ENCODE assay signal across 16 cellular contexts in genomic region chr20:62696431-62696957, GRCh38. TPM values are rescaled to one million over a fixed set of nuclear protein-coding genes. Genes with fewer than 3 reads are reported as not detected.
DNase-seq lines count a peak whose midpoint lies in the region; ATAC-seq and TF ChIP-seq lines count a peak whose summit lies in the region.
"Had no signal": no experiment of that assay in that cellular context is flagged by ENCODE, and none has a peak within 500 bp of the region (broad histone marks: within the 10 kb centered on the region; RNA-seq: fewer than 3 reads in every experiment).

No MANE protein-coding gene starts in this region.

- H4K91ac ChIP-seq in neuronal stem cell (ENCODE audit: low read depth, low read length, poor library complexity) = no peak overlapping the region

- POLR2A ChIA-PET in PC-9 (lab: Charles Lee; ENCODE audit: unreplicated experiment) = no interaction called here

- no peaks in the 10 kb centered on the region for H3K9me3 ChIP-seq in neuronal stem cell (replicated peaks in 1 of 2; ENCODE audit: control insufficient read depth in 2 of 2, insufficient read depth in 1 of 2, low read depth in 1 of 2, low read length in 2 of 2)
- H3K9me3 ChIP-seq in PC-9 (ENCODE audit: insufficient read depth, low read depth) = no peaks in the 10 kb centered on the region
- H3K9me3 ChIP-seq: MG63, SK-N-SH had no signal

- no peaks in the 10 kb centered on the region for H3K79me2 ChIP-seq in PC-9 (ENCODE audit: low read depth)

- no peak for DNase-seq in activated CD8-positive, alpha-beta memory T cell treated with anti-CD3 and anti-CD28 coated beads, Interleukin-2, amount 10 ng/mL, durations not matched to agents 7 days and 5 days
- DNase-seq in activated CD8-positive, alpha-beta memory T cell treated with anti-CD3 and anti-CD28 coated beads for 24 hours = no peak
- peak; percentile 62 for DNase-seq in Jurkat, Clone E6-1 (ENCODE audit: low read depth, low spot score)
- DNase-seq in NCI-H526 treated with DMSO at 0.1 percent for 48 hours (lab: John Stamatoyannopoulos, UW) (peak; percentile 34), neuronal stem cell (ENCODE audit: low spot score) (no peak), PC-9 (no peak), NCI-H226 (no peak)
- DNase-seq: Karpas-422, MG63, NCI-H1105, NCI-H2081, NCI-H446 treated with DMSO at 0.1 percent for 48 hours, SHP77, SK-N-SH, T-cell had no signal

- no peak overlapping the region for H2BK120ac ChIP-seq in neuronal stem cell (ENCODE audit: low read depth, low read length)

- no TSS peak for BruUV-seq in PC-9 (replicated peaks; lab: Mats Ljungman, UMichigan)

- H3K27me3 ChIP-seq in neuronal stem cell (ENCODE audit: control insufficient read depth in 3 of 3, insufficient read depth in 3 of 3, low read depth in 1 of 3, low read length in 3 of 3) = peaks cover 0 to 37% (median 0%) of the 10 kb centered on the region in 3 experiments
- peaks cover 24% of the 10 kb centered on the region; the same call in 1 of the 2 replicates for H3K27me3 ChIP-seq in PC-9 (ENCODE audit: insufficient read depth, low read depth)
- H3K27me3 ChIP-seq: MG63 had no signal

- no peak for TF ChIP-seq CTCF in PC-9 (conservative IDR thresholded peaks at IDR 0.05)

- ATAC-seq in activated CD8-positive, alpha-beta memory T cell treated with anti-CD3 and anti-CD28 coated beads, Interleukin-2, amount 10 ng/mL, durations not matched to agents 7 days and 5 days = peak; percentile 45

- no CpG with 5 or more reads among the region's 16 CpGs for WGBS in neuronal stem cell (ENCODE audit: extremely low coverage in 2 of 2, insufficient read length in 2 of 2, insufficient replicate concordance in 1 of 2), 2 donors

- H3K4me3 Mint-ChIP-seq in activated CD8-positive, alpha-beta memory T cell treated with anti-CD3 and anti-CD28 coated beads, Interleukin-2, amount 10 ng/mL, durations not matched to agents 7 days and 5 days = no peak overlapping the region
- H3K4me3 Mint-ChIP-seq: T-cell had no signal

- H3K4me1 ChIP-seq in neuronal stem cell (ENCODE audit: control insufficient read depth in 2 of 2, insufficient read depth in 1 of 2, low read depth in 1 of 2, low read length in 2 of 2) = peaks cover 0 to 3% of the 10 kb centered on the region in 2 donors
- H3K4me1 ChIP-seq in PC-9 (replicated peaks; ENCODE audit: insufficient read depth) = no peaks in the 10 kb centered on the region; the same call in 1 of the 2 replicates

- no peak overlapping the region for H2AK5ac ChIP-seq in neuronal stem cell (ENCODE audit: low read depth, low read length)

- no peak overlapping the region for H3K18ac ChIP-seq in neuronal stem cell (ENCODE audit: low read length)

- H3K36me3 ChIP-seq in neuronal stem cell (replicated peaks in 1 of 2; ENCODE audit: control insufficient read depth in 2 of 2, insufficient read depth in 2 of 2, low read length in 2 of 2) (no peaks in the 10 kb centered on the region), PC-9 (ENCODE audit: low read depth) (no peaks in the 10 kb centered on the region)
- H3K36me3 ChIP-seq: MG63 had no signal

- no peaks in the 10 kb centered on the region for H3F3A ChIP-seq in PC-9 (ENCODE audit: insufficient read depth, low read depth)

- no peak overlapping the region for H3K4ac ChIP-seq in neuronal stem cell (ENCODE audit: low read length)

- no peaks in the 10 kb centered on the region for H3K36me3 Mint-ChIP-seq in activated CD8-positive, alpha-beta memory T cell treated with anti-CD3 and anti-CD28 coated beads, Interleukin-2, amount 10 ng/mL, durations not matched to agents 7 days and 5 days
- H3K36me3 Mint-ChIP-seq: T-cell had no signal

- H2BK12ac ChIP-seq in neuronal stem cell (ENCODE audit: low read length) = no peak overlapping the region

- H3K27ac ChIP-seq in neuronal stem cell (replicated peaks; ENCODE audit: low read length) (no peak overlapping the region), PC-9 (no peak overlapping the region)
- H3K27ac ChIP-seq: C4-2B had no signal

- no peak overlapping the region for H2AFZ ChIP-seq in neuronal stem cell (ENCODE audit: low read length)
- H2AFZ ChIP-seq in PC-9 = no peak overlapping the region

- H3K14ac ChIP-seq in neuronal stem cell (ENCODE audit: low read length) = peak overlapping the region; percentile 59

- no peak overlapping the region for H4K8ac ChIP-seq in neuronal stem cell (ENCODE audit: low read depth, low read length)

- H2BK5ac ChIP-seq in neuronal stem cell (ENCODE audit: low read length) = no peak overlapping the region

- H3K4me3 ChIP-seq in Jurkat, Clone E6-1 (ENCODE audit: low read length) = no peak overlapping the region
- no peak overlapping the region for H3K4me3 ChIP-seq in neuronal stem cell (ENCODE audit: low read length in 2 of 2)
- H3K4me3 ChIP-seq in PC-9 = no peak overlapping the region
- H3K4me3 ChIP-seq: MG63 had no signal

- no peaks in the 10 kb centered on the region for H3K9me2 ChIP-seq in PC-9 (ENCODE audit: insufficient read depth)
- H3K9me2 ChIP-seq: SK-N-SH had no signal

- no peak overlapping the region for H3K23ac ChIP-seq in neuronal stem cell (ENCODE audit: low read depth, low read length, poor library complexity)

- H2BK15ac ChIP-seq in neuronal stem cell (ENCODE audit: low read length) = no peak overlapping the region

- no peak overlapping the region for H3K27ac Mint-ChIP-seq in activated CD8-positive, alpha-beta memory T cell treated with anti-CD3 and anti-CD28 coated beads, Interleukin-2, amount 10 ng/mL, durations not matched to agents 7 days and 5 days
- H3K27ac Mint-ChIP-seq: T-cell had no signal

- no peaks in the 10 kb centered on the region for H3K79me1 ChIP-seq in neuronal stem cell (ENCODE audit: low read depth, low read length)

- H3K9me3 Mint-ChIP-seq in activated CD8-positive, alpha-beta memory T cell treated with anti-CD3 and anti-CD28 coated beads, Interleukin-2, amount 10 ng/mL, durations not matched to agents 7 days and 5 days (ENCODE audit: low read depth) = no peaks in the 10 kb centered on the region
- H3K9me3 Mint-ChIP-seq: T-cell had no signal

- H3K4me2 ChIP-seq in neuronal stem cell (ENCODE audit: insufficient read depth, low read length, poor library complexity, severe bottlenecking) (no peak overlapping the region), PC-9 (no peak overlapping the region)
- H3K4me2 ChIP-seq: SK-N-SH had no signal

- CTCF ChIA-PET in activated CD8-positive, alpha-beta memory T cell treated with anti-CD3 and anti-CD28 coated beads, Interleukin-2, amount 10 ng/mL, durations not matched to agents 7 days and 5 days (lab: Charles Lee) = no interaction called here
- CTCF ChIA-PET in PC-9 (lab: Charles Lee) = no interaction called here

- peaks cover 32% of the 10 kb centered on the region for H3K27me3 Mint-ChIP-seq in activated CD8-positive, alpha-beta memory T cell treated with anti-CD3 and anti-CD28 coated beads, Interleukin-2, amount 10 ng/mL, durations not matched to agents 7 days and 5 days

- intact Hi-C loops in PC-9 (cut with micrococcal nuclease; ENCODE audit: unreplicated experiment) = no loop called here

- H4K20me1 ChIP-seq in PC-9 (ENCODE audit: insufficient read depth) = no peaks in the 10 kb centered on the region

- H3K4me1 Mint-ChIP-seq in activated CD8-positive, alpha-beta memory T cell treated with anti-CD3 and anti-CD28 coated beads, Interleukin-2, amount 10 ng/mL, durations not matched to agents 7 days and 5 days = peaks cover 7% of the 10 kb centered on the region

- no peak overlapping the region for H3K9ac ChIP-seq in neuronal stem cell (ENCODE audit: low read depth, low read length, poor library complexity)
- H3K9ac ChIP-seq: SK-N-SH had no signal

RNA-seq across cellular contexts. Expression of gene NTSR1, which starts 12.1 kb away (rescaled TPM):
- not detected for total RNA-seq in activated CD8-positive, alpha-beta memory T cell treated with anti-CD3 and anti-CD28 coated beads, Interleukin-2, amount 10 ng/mL, durations not matched to agents 7 days and 5 days
- polyA plus RNA-seq in Jurkat, Clone E6-1 (2012; ENCODE audit: insufficient read depth, insufficient read length) = not detected
- polyA plus RNA-seq in neuronal stem cell (2013, experiment 1 of 2) = 0.28 TPM
- 0.21 TPM for polyA plus RNA-seq in neuronal stem cell (2013, experiment 2 of 2)
- total RNA-seq in PC-9 (2021) = 0.98 and 1.3 TPM in 2 replicates

RNA-seq across cellular contexts. Expression of gene SLCO4A1, which starts 54.2 kb away (rescaled TPM):
- 10 to 100 TPM; 74.7 to 79.2 TPM for total RNA-seq in activated CD8-positive, alpha-beta memory T cell treated with anti-CD3 and anti-CD28 coated beads, Interleukin-2, amount 10 ng/mL, durations not matched to agents 7 days and 5 days
- polyA plus RNA-seq in Jurkat, Clone E6-1 (2012; ENCODE audit: insufficient read depth, insufficient read length) = 30.1 TPM
- polyA plus RNA-seq in neuronal stem cell (2013, experiment 1 of 2) = 3.5 TPM
- 3.9 TPM for polyA plus RNA-seq in neuronal stem cell (2013, experiment 2 of 2)
- total RNA-seq in PC-9 (2021) = 14.1 and 19.3 TPM in 2 replicates

Comparison
In these comparisons a context has a peak if more than half of its experiments do, and no peak if none do; other contexts are left out.
1. DNase-seq: peak in Jurkat, Clone E6-1 (single experiment) and NCI-H526 treated with DMSO at 0.1 percent for 48 hours (single experiment); none in activated CD8-positive, alpha-beta memory T cell treated with anti-CD3 and anti-CD28 coated beads, Interleukin-2, amount 10 ng/mL, durations not matched to agents 7 days and 5 days (single experiment), activated CD8-positive, alpha-beta memory T cell treated with anti-CD3 and anti-CD28 coated beads for 24 hours (single experiment), neuronal stem cell (single experiment), PC-9 (0 of 2) and NCI-H226 (single experiment).